1 cellular context compared by ENCODE assay signal in genomic region chr16:25031441-25032307, GRCh38.
A peak's percentile ranks its signal among the peaks of the same experiment; 100 is the strongest.
TF ChIP-seq lines count a peak whose summit lies in the region.

No MANE protein-coding gene starts in this region.

TF ChIP-seq in HepG2, 621 proteins besides CTCF, POLR2A, EP300 and RAD21 (continued from another document and continues in another):
- TF ChIP-seq REST (IDR thresholded peaks at IDR 0.05; ENCODE audit: borderline replicate concordance in 1 of 2, low read depth in 1 of 2, low read length in 2 of 2) (no peak), PRPF4 (IDR thresholded peaks at IDR 0.05; ENCODE audit: low read depth, low read length, poor library complexity, severe bottlenecking) (no peak), PLSCR1 (CRISPR knock-in tag; IDR thresholded peaks at IDR 0.05; ENCODE audit: borderline replicate concordance) (no peak), ZNF232 (CRISPR knock-in tag; IDR thresholded peaks at IDR 0.05; ENCODE audit: borderline replicate concordance) (no peak; the same call in 1 of the 2 replicates), XRCC5 (optimal IDR thresholded peaks at IDR 0.05; ENCODE audit: low read length) (no peak), ZNF747 (CRISPR knock-in tag; IDR thresholded peaks at IDR 0.05; ENCODE audit: borderline replicate concordance) (0 out of 2 replicates have a peak, but pooled peaks have one; percentile 47), ELF4 (CRISPR knock-in tag; IDR thresholded peaks at IDR 0.05; ENCODE audit: borderline replicate concordance) (peak; percentile 92; the same call in 1 of the 2 replicates), PHF21A (CRISPR knock-in tag; IDR thresholded peaks at IDR 0.05) (0 out of 2 replicates have a peak, but pooled peaks have one; percentile 27), ZNF317 (CRISPR knock-in tag; IDR thresholded peaks at IDR 0.05) (no peak; the same call in 1 of the 2 replicates), ELK4 (CRISPR knock-in tag; IDR thresholded peaks at IDR 0.05; ENCODE audit: borderline replicate concordance) (no peak; the same call in 1 of the 2 replicates), PTBP1 (IDR thresholded peaks at IDR 0.05; ENCODE audit: low read depth, low read length, poor library complexity, severe bottlenecking) (peak; percentile 28), MLLT10 (CRISPR knock-in tag; IDR thresholded peaks at IDR 0.05) (no peak), KDM4B (CRISPR knock-in tag; IDR thresholded peaks at IDR 0.05) (no peak), JDP2 (CRISPR knock-in tag; IDR thresholded peaks at IDR 0.05; ENCODE audit: borderline replicate concordance) (no peak), DR1 (CRISPR knock-in tag; IDR thresholded peaks at IDR 0.05) (peak; percentile 56; the same call in 1 of the 2 replicates), MAFK (conservative IDR thresholded peaks at IDR 0.05 in 1 of 2, IDR thresholded peaks at IDR 0.05 in 1 of 2; ENCODE audit: low read length in 2 of 2) (no peak), ZBTB7B (CRISPR knock-in tag; IDR thresholded peaks at IDR 0.05) (no peak), ZSCAN25 (CRISPR knock-in tag; IDR thresholded peaks at IDR 0.05) (peak; percentile 59; the same call in 1 of the 2 replicates), KIAA2018 (CRISPR knock-in tag; IDR thresholded peaks at IDR 0.05; ENCODE audit: borderline replicate concordance) (0 out of 2 replicates have a peak, but pooled peaks have one; percentile 84), ZNF768 (CRISPR knock-in tag; IDR thresholded peaks at IDR 0.05) (peak; percentile 67; the same call in 1 of the 2 replicates), KMT2A (CRISPR knock-in tag; IDR thresholded peaks at IDR 0.05) (peak; percentile 71; the same call in 1 of the 2 replicates), MYNN (CRISPR knock-in tag; IDR thresholded peaks at IDR 0.05; ENCODE audit: low read depth) (no peak), MXD3 (CRISPR knock-in tag; IDR thresholded peaks at IDR 0.05) (peak; percentile 69; the same call in 1 of the 2 replicates), ZNF256 (CRISPR knock-in tag; conservative IDR thresholded peaks at IDR 0.05) (0 out of 2 replicates have a peak, but pooled peaks have one; percentile 68), SNAPC2 (CRISPR knock-in tag; IDR thresholded peaks at IDR 0.05) (no peak), SIN3A (IDR thresholded peaks at IDR 0.05; ENCODE audit: borderline replicate concordance, low read depth, low read length) (0 out of 2 replicates have a peak, but pooled peaks have one; percentile 79), KLF9 (CRISPR knock-in tag; IDR thresholded peaks at IDR 0.05; ENCODE audit: low read depth) (no peak), SNAI1 (CRISPR knock-in tag; IDR thresholded peaks at IDR 0.05; ENCODE audit: borderline replicate concordance) (no peak), ZNF292 (CRISPR knock-in tag; IDR thresholded peaks at IDR 0.05; ENCODE audit: borderline replicate concordance, low read depth) (peak; percentile 92), NRL (CRISPR knock-in tag; IDR thresholded peaks at IDR 0.05; ENCODE audit: borderline replicate concordance) (peak; percentile 97), AKAP8 (CRISPR knock-in tag; IDR thresholded peaks at IDR 0.05) (no peak), ZBTB2 (CRISPR knock-in tag; IDR thresholded peaks at IDR 0.05; ENCODE audit: low read depth) (0 out of 2 replicates have a peak, but pooled peaks have one; percentile 47), ZNF30 (CRISPR knock-in tag; IDR thresholded peaks at IDR 0.05) (0 out of 2 replicates have a peak, but pooled peaks have one; percentile 58), MNT (IDR thresholded peaks at IDR 0.05) (no peak), ZNF784 (CRISPR knock-in tag; IDR thresholded peaks at IDR 0.05; ENCODE audit: borderline replicate concordance) (peak; percentile 76; the same call in 1 of the 2 replicates), ZNF879 (CRISPR knock-in tag; IDR thresholded peaks at IDR 0.05) (no peak), KAT7 (CRISPR knock-in tag; IDR thresholded peaks at IDR 0.05; ENCODE audit: borderline replicate concordance) (peak; percentile 70; the same call in 1 of the 2 replicates), ZNF138 (CRISPR knock-in tag; IDR thresholded peaks at IDR 0.05; ENCODE audit: low read depth) (no peak), STAT5B (CRISPR knock-in tag; IDR thresholded peaks at IDR 0.05) (no peak), CSRNP2 (CRISPR knock-in tag; conservative IDR thresholded peaks at IDR 0.05; ENCODE audit: low read depth) (no peak; the same call in 1 of the 2 replicates), ZNF670 (CRISPR knock-in tag; IDR thresholded peaks at IDR 0.05; ENCODE audit: borderline replicate concordance) (no peak), ZNF75D (CRISPR knock-in tag; IDR thresholded peaks at IDR 0.05; ENCODE audit: borderline replicate concordance) (no peak)
